1 cellular context compared by ENCODE assay signal in genomic region chr6:42026540-42026939, GRCh38.
A peak's percentile ranks its signal among the peaks of the same experiment; 100 is the strongest.
TF ChIP-seq lines count a peak whose summit lies in the region.

No MANE protein-coding gene starts in this region.

TF ChIP-seq in K562, 482 proteins besides CTCF, POLR2A, EP300 and RAD21 (continues in another document):
- no peak for TF ChIP-seq TFAP4 (CRISPR knock-in tag; IDR thresholded peaks at IDR 0.05; ENCODE audit: borderline replicate concordance)
- no peak for TF ChIP-seq HDAC6 (IDR thresholded peaks at IDR 0.05; ENCODE audit: low read depth, low read length)
- no peak for TF ChIP-seq TEAD4 (IDR thresholded peaks at IDR 0.05; ENCODE audit: low read length)
- 0 out of 2 replicates have a peak, but pooled peaks have one; percentile 56 for TF ChIP-seq TEAD4 (CRISPR knock-in tag; IDR thresholded peaks at IDR 0.05; ENCODE audit: borderline replicate concordance)
- peak; percentile 18; the same call in 1 of the 2 replicates for TF ChIP-seq L3MBTL2 (IDR thresholded peaks at IDR 0.05)
- no peak for TF ChIP-seq ZNF282 (CRISPR knock-in tag; IDR thresholded peaks at IDR 0.05)
- TF ChIP-seq FOXJ3 (CRISPR knock-in tag; IDR thresholded peaks at IDR 0.05): no peak
- TF ChIP-seq KDM2B (CRISPR knock-in tag; IDR thresholded peaks at IDR 0.05): no peak
- no peak for TF ChIP-seq TCF7L2 (IDR thresholded peaks at IDR 0.05; ENCODE audit: low read depth, low read length)
- no peak for TF ChIP-seq ZNF274 (IDR thresholded peaks at IDR 0.05; ENCODE audit: borderline replicate concordance, low read depth, low read length)
- no peak for TF ChIP-seq ZBTB40 (IDR thresholded peaks at IDR 0.05)
- no peak for TF ChIP-seq ZBTB40 (CRISPR knock-in tag; IDR thresholded peaks at IDR 0.05)
- TF ChIP-seq ZNF707 (CRISPR knock-in tag; conservative IDR thresholded peaks at IDR 0.05): no peak
- no peak for TF ChIP-seq RCOR1 (IDR thresholded peaks at IDR 0.05; ENCODE audit: borderline replicate concordance in 1 of 2, low read depth in 2 of 2, low read length in 2 of 2)
- no peak for TF ChIP-seq IFI16 (CRISPR knock-in tag; IDR thresholded peaks at IDR 0.05)
- no peak for TF ChIP-seq HMBOX1 (IDR thresholded peaks at IDR 0.05)
- no peak for TF ChIP-seq BHLHE40 (IDR thresholded peaks at IDR 0.05; ENCODE audit: low read length)
- peak; percentile 71 for TF ChIP-seq ZNF592 (IDR thresholded peaks at IDR 0.05)
- no peak for TF ChIP-seq MED1 (CRISPR knock-in tag; IDR thresholded peaks at IDR 0.05; ENCODE audit: borderline replicate concordance)
- TF ChIP-seq CBX2 (IDR thresholded peaks at IDR 0.05; ENCODE audit: insufficient read depth, low read length, poor library complexity, severe bottlenecking): no peak
- no peak for TF ChIP-seq ZKSCAN8 (CRISPR knock-in tag; IDR thresholded peaks at IDR 0.05)
- TF ChIP-seq USF2 (CRISPR knock-in tag; IDR thresholded peaks at IDR 0.05): peak; percentile 21; the same call in 1 of the 2 replicates
- TF ChIP-seq GMEB1 (CRISPR knock-in tag; IDR thresholded peaks at IDR 0.05): no peak
- no peak for TF ChIP-seq ETS1 (conservative IDR thresholded peaks at IDR 0.05; ENCODE audit: control insufficient read depth, low read depth, low read length)
- TF ChIP-seq LARP7 (IDR thresholded peaks at IDR 0.05): no peak
- no peak for TF ChIP-seq SMAD4 (CRISPR knock-in tag; conservative IDR thresholded peaks at IDR 0.05)
- no peak for TF ChIP-seq HDGF (IDR thresholded peaks at IDR 0.05)
- TF ChIP-seq ZNF408 (CRISPR knock-in tag; IDR thresholded peaks at IDR 0.05; ENCODE audit: low read depth): no peak
- no peak for TF ChIP-seq CCAR2 (IDR thresholded peaks at IDR 0.05; ENCODE audit: low read depth, low read length)
- peak; percentile 58; the same call in 1 of the 2 replicates for TF ChIP-seq USF1 (CRISPR knock-in tag; IDR thresholded peaks at IDR 0.05)
- no peak for TF ChIP-seq ZNF140 (CRISPR knock-in tag; IDR thresholded peaks at IDR 0.05)
- no peak for TF ChIP-seq ZNF778 (CRISPR knock-in tag; IDR thresholded peaks at IDR 0.05)
- no peak for TF ChIP-seq SMC3 (conservative IDR thresholded peaks at IDR 0.05; ENCODE audit: insufficient read depth, low read depth, low read length)
- TF ChIP-seq PRDM10 (IDR thresholded peaks at IDR 0.05; ENCODE audit: partially characterized antibody): no peak
